Comparison of ENCODE assay signal across 8 cellular contexts in the genomic region with DNA sequence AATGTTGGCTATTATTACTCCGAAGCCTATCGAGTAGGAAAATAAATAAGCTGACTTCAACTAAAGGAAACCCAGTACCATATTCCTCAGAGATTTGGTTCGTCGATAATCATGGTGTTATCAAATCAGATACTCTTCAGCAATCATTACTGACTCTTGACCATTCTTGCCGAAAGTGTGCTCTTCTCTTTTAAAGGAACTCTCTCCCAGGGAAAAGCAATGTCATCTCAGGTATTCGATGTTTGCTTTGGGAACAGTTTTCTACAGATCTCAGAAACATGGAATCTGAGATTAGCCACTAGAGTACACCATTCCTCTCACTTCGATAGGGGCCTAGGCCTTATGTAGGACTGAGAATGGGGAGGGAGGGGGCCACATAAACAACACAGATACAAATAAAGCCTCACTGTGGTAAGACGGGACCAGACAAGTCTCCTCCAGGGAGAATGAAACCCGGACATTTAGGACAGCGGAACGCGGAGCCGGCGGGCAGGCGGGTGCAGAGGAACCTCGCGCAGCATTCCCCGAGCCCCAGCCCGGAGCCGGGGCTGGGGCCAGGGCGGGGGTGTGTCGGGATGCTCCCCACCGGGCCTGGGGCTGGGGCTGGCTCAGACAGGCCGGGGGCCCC. TPM values are rescaled to one million over a fixed set of nuclear protein-coding genes. Genes with fewer than 3 reads are reported as not detected.
DNase-seq lines count a peak whose midpoint lies in the region; ATAC-seq and TF ChIP-seq lines count a peak whose summit lies in the region.

No MANE protein-coding gene starts in this region.

- peaks cover 55 to 58% of the 10 kb centered on the region in 2 experiments for H3K4me1 ChIP-seq in neutrophil (ENCODE audit: control insufficient read depth in 1 of 2, insufficient read depth in 1 of 2, low read depth in 1 of 2, low read length in 1 of 2)

- H3K27ac ChIP-seq in neutrophil: peak overlapping the region; percentile 95

- H3K4me3 Mint-ChIP-seq in Calu3 (ENCODE audit: low read depth, unreplicated experiment): peak overlapping the region; percentile 94

- intact Hi-C loops in Calu3 (cut with micrococcal nuclease; ENCODE audit: unreplicated experiment): loop anchor here (5.0 kb wide), 2 partner anchors 49 to 129 kb away; a partner anchor contains a TSS

- no TSS peak for BruUV-seq in Calu3 (replicated peaks; lab: Mats Ljungman, UMichigan)

- CTCF ChIA-PET in Calu3 (lab: Charles Lee): no interaction called here

- peak; percentile 1 for ATAC-seq in GM19452 (IDR thresholded peaks at IDR 0.05; ENCODE audit: unreplicated experiment)

- no peaks in the 10 kb centered on the region for H3K27me3 Mint-ChIP-seq in Calu3 (ENCODE audit: unreplicated experiment)

- H3K9me3 ChIP-seq in neutrophil: no peaks in the 10 kb centered on the region

- H3K36me3 Mint-ChIP-seq in Calu3 (ENCODE audit: insufficient read depth, unreplicated experiment): peaks cover 33% of the 10 kb centered on the region

- H3K27me3 ChIP-seq in neutrophil: no peaks in the 10 kb centered on the region

- no peaks in the 10 kb centered on the region for H3K9me3 Mint-ChIP-seq in Calu3 (ENCODE audit: low read depth, unreplicated experiment)

- peak overlapping the region; percentile 94 for H3K27ac Mint-ChIP-seq in Calu3 (ENCODE audit: unreplicated experiment)

- no peak for DNase-seq in Calu3
- DNase-seq in HT1080 (ENCODE audit: low read depth): peak; percentile 23
- DNase-seq in activated CD4-positive, alpha-beta T cell treated with anti-CD3 and anti-CD28 coated beads, Interleukin-2, amount 50 U/mL, for 1 hour: peak; percentile 17
- DNase-seq in germinal center (ENCODE audit: low spot score): peak; percentile 44
- no peak for DNase-seq in 8988T
- no peak for DNase-seq in NCI-H2107 treated with DMSO at 0.1 percent for 48 hours (lab: John Stamatoyannopoulos, UW; ENCODE audit: unreplicated experiment)

- peak overlapping the region; percentile 72 to 95 for H3K4me3 ChIP-seq in neutrophil (ENCODE audit: low read depth in 1 of 2, low read length in 1 of 2)

- H3K4me1 Mint-ChIP-seq in Calu3 (ENCODE audit: low read depth, unreplicated experiment): peaks cover 6% of the 10 kb centered on the region

- TF ChIP-seq CTCF in Calu3 (IDR thresholded peaks at IDR 0.05; ENCODE audit: unreplicated experiment) (no peak), neutrophil (IDR thresholded peaks at IDR 0.05) (no peak)

- peaks cover 16% of the 10 kb centered on the region for H3K36me3 ChIP-seq in neutrophil

RNA-seq across cellular contexts. Expression of a gene that starts 0.6 kb away (rescaled TPM):
- 33.0 and 35.4 TPM in 2 replicates for total RNA-seq in Calu3 (2022)
- total RNA-seq in HT1080 (2014; rRNA removed; shearing (Covaris generic)): 20.3 and 29.1 TPM in 2 replicates
- 14.6 and 19.6 TPM in 2 replicates for polyA plus RNA-seq in HT1080 (2015; cell fraction: cytosol; rRNA removed)
- 40.1 and 41.4 TPM in 2 replicates for polyA plus RNA-seq in HT1080 (2015; cell fraction: nucleus; rRNA removed)

RNA-seq across cellular contexts. Expression of a gene that starts 4.2 kb away (rescaled TPM):
- 351 and 380 TPM in 2 replicates for total RNA-seq in Calu3 (2022)
- 1,059 and 1,227 TPM in 2 replicates for total RNA-seq in HT1080 (2014; rRNA removed; shearing (Covaris generic))
- polyA plus RNA-seq in HT1080 (2015; cell fraction: cytosol; rRNA removed): 1,071 and 1,110 TPM in 2 replicates
- 538 and 678 TPM in 2 replicates for polyA plus RNA-seq in HT1080 (2015; cell fraction: nucleus; rRNA removed)

RNA-seq across cellular contexts. Expression of a gene that starts 51.6 kb away (rescaled TPM):
- total RNA-seq in Calu3 (2022): 19.2 and 21.5 TPM in 2 replicates
- total RNA-seq in HT1080 (2014; rRNA removed; shearing (Covaris generic)): 38.5 and 40.7 TPM in 2 replicates
- polyA plus RNA-seq in HT1080 (2015; cell fraction: cytosol; rRNA removed): 55.1 and 58.8 TPM in 2 replicates
- polyA plus RNA-seq in HT1080 (2015; cell fraction: nucleus; rRNA removed): 31.9 and 43.8 TPM in 2 replicates

Comparison
In these comparisons a context has a peak if more than half of its experiments do, and no peak if none do; other contexts are left out.
1. DNase-seq: peak in HT1080 (single experiment), activated CD4-positive, alpha-beta T cell treated with anti-CD3 and anti-CD28 coated beads, Interleukin-2, amount 50 U/mL, for 1 hour (single experiment) and germinal center (single experiment); none in Calu3 (single experiment), 8988T (single experiment) and NCI-H2107 treated with DMSO at 0.1 percent for 48 hours (single experiment).